19 cellular contexts compared by ENCODE assay signal in genomic region chr20:58296328-58296837, GRCh38. TPM values are rescaled to one million over a fixed set of nuclear protein-coding genes. Genes with fewer than 3 reads are reported as not detected.
DNase-seq lines count a peak whose midpoint lies in the region; ATAC-seq, FAIRE-seq and TF ChIP-seq lines count a peak whose summit lies in the region.
"Had no signal": no experiment of that assay in that cellular context is flagged by ENCODE, and none has a peak within 500 bp of the region (broad histone marks: within the 10 kb centered on the region; RNA-seq: fewer than 3 reads in every experiment).

No MANE protein-coding gene starts in this region.

- no peak overlapping the region for H4K91ac ChIP-seq in H1 (replicated peaks; ENCODE audit: insufficient read length, low read length)

- H2BK5ac ChIP-seq in H1 (ENCODE audit: low read depth, low read length): no peak overlapping the region

- no peak overlapping the region for H2BK20ac ChIP-seq in H1 (ENCODE audit: low read length)

- H4K8ac ChIP-seq in H1 (ENCODE audit: extremely low read depth, insufficient read depth, low read length): no peak overlapping the region; the same call in 1 of the 2 replicates

- H4K20me1 ChIP-seq in Karpas-422 (ENCODE audit: insufficient read depth, low read depth, low read length) (no peaks in the 10 kb centered on the region), H1 (replicated peaks in 1 of 2; ENCODE audit: control insufficient read depth in 1 of 2, insufficient read depth in 2 of 2, low read length in 2 of 2) (peaks cover 0 to 2% of the 10 kb centered on the region in 2 experiments)

- no peak for TF ChIP-seq EP300 in H1 (IDR thresholded peaks at IDR 0.05; ENCODE audit: borderline replicate concordance in 1 of 2, low read depth in 2 of 2, low read length in 2 of 2)

- DNase-seq in activated CD4-positive, alpha-beta T cell treated with anti-CD3 and anti-CD28 coated beads, Interleukin-2, amount 10 ng/mL, durations not matched to agents 24 days and 14 days: peak; percentile 44
- no peak for DNase-seq in activated CD4-positive, alpha-beta T cell treated with anti-CD3 and anti-CD28 coated beads for 4 hours
- DNase-seq in Karpas-422: peak; percentile 5
- no peak for DNase-seq in RWPE1 (ENCODE audit: low spot score)
- no peak for DNase-seq in H1 (ENCODE audit: low read depth in 1 of 2, low spot score in 2 of 2)
- no peak for DNase-seq in NCI-H1417 treated with DMSO at 0.1 percent for 48 hours (lab: John Stamatoyannopoulos, UW)
- DNase-seq: AML-193; CD4-positive, alpha-beta T cell; DMS153; DMS79; GF-D8; GM23248; HCEC 1CT had no signal

- peaks cover 15% of the 10 kb centered on the region for H3K4me1 Mint-ChIP-seq in activated CD4-positive, alpha-beta T cell treated with anti-CD3 and anti-CD28 coated beads, Interleukin-2, amount 10 ng/mL, durations not matched to agents 24 days and 14 days

- H3K4me2 ChIP-seq in Karpas-422 (ENCODE audit: low read depth, low read length, poor library complexity, severe bottlenecking) (no peak overlapping the region), H1 (ENCODE audit: insufficient read depth in 1 of 2, low read depth in 2 of 2, low read length in 2 of 2) (no peak overlapping the region)
- H3K4me2 ChIP-seq: A549 had no signal

- H4K5ac ChIP-seq in H1 (ENCODE audit: insufficient read length, low read depth, low read length): no peak overlapping the region

- H3K9me3 Mint-ChIP-seq in activated CD4-positive, alpha-beta T cell treated with anti-CD3 and anti-CD28 coated beads, Interleukin-2, amount 10 ng/mL, durations not matched to agents 24 days and 14 days: no peaks in the 10 kb centered on the region
- H3K9me3 Mint-ChIP-seq: CD4-positive, alpha-beta T cell had no signal

- TF ChIP-seq POLR2A in H1 (IDR thresholded peaks at IDR 0.05; ENCODE audit: control extremely low read depth in 1 of 2, low read depth in 2 of 2, low read length in 2 of 2): no peak

- H3K4ac ChIP-seq in H1 (replicated peaks; ENCODE audit: insufficient read length, low read depth, low read length): no peak overlapping the region

- no peaks in the 10 kb centered on the region for H3K79me2 ChIP-seq in Karpas-422 (ENCODE audit: low read length)
- peaks cover 0 to 20% of the 10 kb centered on the region in 2 experiments; a peak in 2 of 4 replicates for H3K79me2 ChIP-seq in H1 (ENCODE audit: control insufficient read depth in 1 of 2, insufficient read depth in 2 of 2, low read length in 2 of 2)

- ATAC-seq in GM18867 (IDR thresholded peaks at IDR 0.05; ENCODE audit: unreplicated experiment): no peak
- no peak for ATAC-seq in GM19397 (IDR thresholded peaks at IDR 0.05; ENCODE audit: unreplicated experiment)
- ATAC-seq: A549 had no signal

- no peaks in the 10 kb centered on the region for H3K27me3 Mint-ChIP-seq in activated CD4-positive, alpha-beta T cell treated with anti-CD3 and anti-CD28 coated beads, Interleukin-2, amount 10 ng/mL, durations not matched to agents 24 days and 14 days
- H3K27me3 Mint-ChIP-seq: CD4-positive, alpha-beta T cell had no signal

- no peak overlapping the region for H2BK12ac ChIP-seq in H1 (ENCODE audit: low read depth, low read length)

- H3K4me3 Mint-ChIP-seq in activated CD4-positive, alpha-beta T cell treated with anti-CD3 and anti-CD28 coated beads, Interleukin-2, amount 10 ng/mL, durations not matched to agents 24 days and 14 days: no peak overlapping the region
- H3K4me3 Mint-ChIP-seq: CD4-positive, alpha-beta T cell had no signal

- H3K79me1 ChIP-seq in H1 (ENCODE audit: low read depth, low read length): no peaks in the 10 kb centered on the region; the same call in 1 of the 2 replicates

- H2AFZ ChIP-seq in Karpas-422 (ENCODE audit: low read length): no peak overlapping the region
- no peak overlapping the region for H2AFZ ChIP-seq in H1 (ENCODE audit: low read length)
- H2AFZ ChIP-seq: GM23248 had no signal

- H3K27ac ChIP-seq in Karpas-422 (ENCODE audit: low read length) (no peak overlapping the region), RWPE1 (peak overlapping the region; percentile 8; the same call in 1 of the 2 replicates), H1 (ENCODE audit: low read depth, low read length) (no peak overlapping the region)
- H3K27ac ChIP-seq: 22Rv1, A549, C4-2B, GM23248 had no signal

- intact Hi-C loops in activated CD4-positive, alpha-beta T cell treated with anti-CD3 and anti-CD28 coated beads, Interleukin-2, amount 10 ng/mL, durations not matched to agents 24 days and 14 days (cut with micrococcal nuclease): no loop called here

- no peak overlapping the region for H2BK120ac ChIP-seq in H1 (replicated peaks; ENCODE audit: low read depth, low read length)

- no peaks in the 10 kb centered on the region for H3K36me3 ChIP-seq in Karpas-422 (ENCODE audit: insufficient read depth, low read length)
- H3K36me3 ChIP-seq in H1 (ENCODE audit: control insufficient read depth in 2 of 4, insufficient read depth in 4 of 4, low read length in 3 of 4): no peaks in the 10 kb centered on the region

- H3K9me2 ChIP-seq in Karpas-422 (replicated peaks; ENCODE audit: insufficient read depth, low read length): no peaks in the 10 kb centered on the region

- H3K14ac ChIP-seq in H1 (ENCODE audit: insufficient read length): peak overlapping the region; percentile 51

- no peak overlapping the region for H3K18ac ChIP-seq in H1 (ENCODE audit: extremely low read depth, low read length)

- WGBS in H1 (ENCODE audit: extremely low coverage in 1 of 2, insufficient coverage in 1 of 2, insufficient read length in 1 of 2, insufficient replicate concordance in 2 of 2, low coverage in 1 of 2, low lambda C conversion rate in 2 of 2, missing lambda C conversion rate in 1 of 2), 2 experiments: 95% methylated on average over 5 of the region's 5 CpGs; no CpG with 5 or more reads in 1 of the 2 experiments

- H3K36me3 Mint-ChIP-seq in activated CD4-positive, alpha-beta T cell treated with anti-CD3 and anti-CD28 coated beads, Interleukin-2, amount 10 ng/mL, durations not matched to agents 24 days and 14 days (ENCODE audit: low read depth): peaks cover 16% of the 10 kb centered on the region

- CTCF ChIA-PET in RWPE1 (lab: Yijun Ruan, JAX): interaction anchor here (0.6 to 0.7 kb wide), 3 partner anchors 158 to 774 kb away, joined by 3 read pairs; no protein-coding TSS in a partner anchor
- CTCF ChIA-PET in H1 (lab: Charles Lee; ENCODE audit: partially characterized antibody): interaction anchor here (0.9 to 1.7 kb wide), 6 partner anchors 8 to 152 kb away, joined by 3 to 6 read pairs (median 3); no protein-coding TSS in a partner anchor

- no peak overlapping the region for H3K56ac ChIP-seq in H1 (replicated peaks; ENCODE audit: insufficient read length, low read depth, low read length)

- no peak overlapping the region for H3K9ac ChIP-seq in Karpas-422 (ENCODE audit: low read length)
- H3K9ac ChIP-seq in H1 (replicated peaks in 1 of 4; ENCODE audit: extremely low read depth in 1 of 4, low read depth in 3 of 4, low read length in 3 of 4): no peak overlapping the region
- H3K9ac ChIP-seq: GM23248 had no signal

- no peaks in the 10 kb centered on the region for H3K4me1 ChIP-seq in Karpas-422 (ENCODE audit: low read length)
- peaks cover 0 to 4% (median 2%) of the 10 kb centered on the region in 4 experiments; a peak in 3 of 7 replicates for H3K4me1 ChIP-seq in H1 (replicated peaks in 1 of 4; ENCODE audit: control insufficient read depth in 3 of 4, insufficient read depth in 4 of 4, low read length in 3 of 4)
- H3K4me1 ChIP-seq: A549 had no signal

- H3K23ac ChIP-seq in H1 (ENCODE audit: insufficient read length): no peak overlapping the region

- no peak for TF ChIP-seq RAD21 in H1 (IDR thresholded peaks at IDR 0.05 in 1 of 2, conservative IDR thresholded peaks at IDR 0.05 in 1 of 2; ENCODE audit: low read depth in 2 of 2, low read length in 2 of 2)

- no peaks in the 10 kb centered on the region for H3K9me3 ChIP-seq in Karpas-422 (ENCODE audit: low read length)
- no peaks in the 10 kb centered on the region for H3K9me3 ChIP-seq in H1 (ENCODE audit: insufficient read depth in 2 of 2, low read depth in 1 of 2, low read length in 1 of 2)
- H3K9me3 ChIP-seq: A549 had no signal

- no peak overlapping the region for H2AK5ac ChIP-seq in H1 (ENCODE audit: low read depth, low read length)

- H2BK15ac ChIP-seq in H1 (ENCODE audit: low read length): no peak overlapping the region

- FAIRE-seq in H1 (lab: Jason Lieb, UNC): no peak
- FAIRE-seq: A549, H54 had no signal

- no peaks in the 10 kb centered on the region for H3K27me3 ChIP-seq in Karpas-422 (ENCODE audit: low read length)
- H3K27me3 ChIP-seq in H1 (replicated peaks in 1 of 4; ENCODE audit: control insufficient read depth in 3 of 4, extremely low read depth in 1 of 4, insufficient read depth in 3 of 4, low read length in 3 of 4): no peaks in the 10 kb centered on the region

- H3K23me2 ChIP-seq in H1 (ENCODE audit: low read depth, low read length): no peaks in the 10 kb centered on the region

- no peak overlapping the region for H3K4me3 ChIP-seq in Karpas-422 (ENCODE audit: low read length)
- no peak overlapping the region for H3K4me3 ChIP-seq in H1 (ENCODE audit: extremely low read depth in 1 of 4, insufficient read depth in 2 of 4, low read depth in 3 of 4, low read length in 4 of 4)
- H3K4me3 ChIP-seq: A549, GM23248 had no signal

- no peak for TF ChIP-seq CTCF in RWPE1 (conservative IDR thresholded peaks at IDR 0.05; ENCODE audit: low read depth)
- TF ChIP-seq CTCF in H1 (IDR thresholded peaks at IDR 0.05; ENCODE audit: control extremely low read depth in 1 of 3, insufficient read depth in 1 of 3, low read depth in 1 of 3, low read length in 3 of 3): no peak

- POLR2A ChIA-PET in RWPE1 (lab: Yijun Ruan, JAX; ENCODE audit: low non-redundant PET): interaction anchor here (0.6 kb wide), 1 partner anchor 79 kb away, joined by 4 read pairs; no protein-coding TSS in a partner anchor
- POLR2A ChIA-PET in H1 (lab: Charles Lee; ENCODE audit: partially characterized antibody): interaction anchor here (0.6 to 2.4 kb wide), 5 partner anchors 9 to 447 kb away, joined by 3 to 5 read pairs (median 3); no protein-coding TSS in a partner anchor

- H3K27ac Mint-ChIP-seq in activated CD4-positive, alpha-beta T cell treated with anti-CD3 and anti-CD28 coated beads, Interleukin-2, amount 10 ng/mL, durations not matched to agents 24 days and 14 days: no peak overlapping the region
- H3K27ac Mint-ChIP-seq: CD4-positive, alpha-beta T cell had no signal

RNA-seq across cellular contexts. Expression of gene RAB22A, which starts 13.1 kb away (rescaled TPM):
- 16.5 and 17.4 TPM in 2 replicates for total RNA-seq in activated CD4-positive, alpha-beta T cell treated with anti-CD3 and anti-CD28 coated beads, Interleukin-2, amount 10 ng/mL, durations not matched to agents 24 days and 14 days
- 10.8 and 11.8 TPM in 2 replicates for total RNA-seq in Karpas-422 (2014; rRNA removed; shearing (Covaris generic); ENCODE audit: low replicate concordance)
- 6.2 and 6.6 TPM in 2 replicates for total RNA-seq in H1 (2021; fragmentation: NEBNext Ultra II Directional; extraction: Animal tissue kit (Norgen Biotek cat#: 25700))
- 3.1 and 3.4 TPM in 2 replicates for polyA plus RNA-seq in H1 (2011; rRNA removed)
- 2.6 TPM for polyA plus RNA-seq in H1 (2011; cell fraction: cytosol; rRNA removed)
- polyA plus RNA-seq in H1 (2011; cell fraction: nucleus; rRNA removed): 7.6 TPM
- 2.2 to 3.5 TPM (median 2.8 TPM) in 4 replicates for polyA plus RNA-seq in H1 (2012, experiment 1 of 2)
- polyA plus RNA-seq in H1 (2012, experiment 2 of 2): 0.45 TPM
- 3.6 TPM for polyA plus RNA-seq in H1 (2013, experiment 1 of 2)
- polyA plus RNA-seq in H1 (2013, experiment 2 of 2): 3.2 TPM
- polyA minus RNA-seq in H1 (2011; rRNA and poly(A)+ RNA removed): 8.4 and 8.9 TPM in 2 replicates
- 4.4 TPM for polyA minus RNA-seq in H1 (2011; cell fraction: cytosol; rRNA and poly(A)+ RNA removed)
- 11.1 TPM for polyA minus RNA-seq in H1 (2011; cell fraction: nucleus; rRNA and poly(A)+ RNA removed)

Comparison
In these comparisons a context has a peak if more than half of its experiments do, and no peak if none do; other contexts are left out.
1. DNase-seq: peak in activated CD4-positive, alpha-beta T cell treated with anti-CD3 and anti-CD28 coated beads, Interleukin-2, amount 10 ng/mL, durations not matched to agents 24 days and 14 days (single experiment) and Karpas-422 (single experiment); none in activated CD4-positive, alpha-beta T cell treated with anti-CD3 and anti-CD28 coated beads for 4 hours (0 of 2), RWPE1 (single experiment), H1 (0 of 2) and NCI-H1417 treated with DMSO at 0.1 percent for 48 hours (single experiment).